ENCODE assay signal across 10 cellular contexts in the genomic region with DNA sequence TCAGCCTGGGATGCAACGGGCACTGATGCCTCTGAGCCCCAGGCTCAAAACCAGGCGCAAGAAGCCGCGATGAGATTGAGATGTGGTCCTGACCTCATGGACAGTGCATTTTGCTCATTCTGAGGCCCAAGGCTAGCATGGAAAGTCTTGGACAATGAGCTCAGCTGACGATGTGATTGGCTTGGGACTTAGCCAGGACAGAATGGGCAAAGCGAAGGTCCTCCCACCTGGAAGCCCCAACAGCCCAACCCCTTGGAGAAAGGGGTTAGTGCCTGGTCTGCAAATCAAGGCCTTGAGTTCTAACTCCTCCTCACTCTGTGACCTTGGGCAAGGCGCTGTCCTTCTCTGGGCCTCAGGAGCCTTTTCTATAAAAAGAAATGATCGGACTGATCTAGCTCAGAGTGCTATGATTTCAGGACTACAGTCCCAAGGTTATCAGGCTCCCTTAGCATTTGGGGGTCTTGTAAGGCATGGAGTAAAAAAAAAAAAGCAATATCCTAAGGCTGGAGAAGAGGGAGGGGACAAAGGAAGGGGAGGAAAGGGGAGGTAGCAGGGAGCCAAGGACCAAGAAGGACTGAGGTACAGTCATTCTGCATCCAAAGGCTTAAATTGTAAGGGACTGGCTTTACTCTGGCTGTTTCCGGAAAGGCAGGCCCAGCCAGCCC. TPM values are rescaled to one million over a fixed set of nuclear protein-coding genes. Genes with fewer than 3 reads are reported as not detected.
DNase-seq lines count a peak whose midpoint lies in the region; ATAC-seq, FAIRE-seq and TF ChIP-seq lines count a peak whose summit lies in the region.
"Had no signal": no experiment of that assay in that cellular context is flagged by ENCODE, and none has a peak within 500 bp of the region (broad histone marks: within the 10 kb centered on the region; RNA-seq: fewer than 3 reads in every experiment).

No MANE protein-coding gene starts in this region.

- peaks cover 12 to 30% of the 10 kb centered on the region in 2 experiments for H3K36me3 ChIP-seq in GM12878 (ENCODE audit: control insufficient read depth in 2 of 2, insufficient read depth in 2 of 2, low read length in 1 of 2)
- peaks cover 4 to 14% of the 10 kb centered on the region in 2 donors for H3K36me3 ChIP-seq in muscle layer of duodenum (ENCODE audit: control insufficient read depth in 1 of 2, insufficient read depth in 2 of 2, low read length in 2 of 2)

- no peak for TF ChIP-seq EP300 in GM12878 (IDR thresholded peaks at IDR 0.05; ENCODE audit: borderline replicate concordance in 1 of 2, control insufficient read depth in 1 of 2, low read depth in 2 of 2, low read length in 2 of 2)

- H2AFZ ChIP-seq in GM12878 (ENCODE audit: control insufficient read depth, low read depth, low read length): peak overlapping the region; percentile 8; the same call in 1 of the 2 replicates

- no peak for DNase-seq in right cardiac atrium
- no peak for DNase-seq in left ventricle myocardium superior
- no peak for DNase-seq in GM12878 (ENCODE audit: low read depth, low spot score)
- no peak for DNase-seq in NCI-H2081 (lab: John Stamatoyannopoulos, UW)
- no peak for DNase-seq in T1000 (lab: John Stamatoyannopoulos, UW)
- no peak for DNase-seq in cerebellum (ENCODE audit: low spot score)
- DNase-seq in stimulated activated CD4-positive, alpha-beta T cell treated with anti-CD3 and anti-CD28 coated beads, Interleukin-1b, Interleukin-23, amount 100 ng/mL, for 48 hours: no peak
- DNase-seq: NCI-H2029 treated with DMSO at 0.1 percent for 48 hours had no signal

- H3K27ac ChIP-seq in right cardiac atrium (ENCODE audit: low read length): peak overlapping the region; percentile 97
- H3K27ac ChIP-seq in GM12878 (ENCODE audit: control insufficient read depth, insufficient read depth): peak overlapping the region; percentile 97
- H3K27ac ChIP-seq in muscle layer of duodenum (ENCODE audit: low read length): peak overlapping the region; percentile 77

- CTCF ChIA-PET in GM12878 (lab: Yijun Ruan, JAX): interaction anchor here (1.4 to 2.6 kb wide), 3 partner anchors 33 to 59 kb away, joined by 3 to 15 read pairs (median 7); no protein-coding TSS in a partner anchor

- no TSS peak for BruUV-seq in GM12878 (replicated peaks; lab: Mats Ljungman, UMichigan)

- ATAC-seq in right cardiac atrium: no peak
- no peak for ATAC-seq in left ventricle myocardium superior
- ATAC-seq in GM12878: no peak

- H3K79me2 ChIP-seq in GM12878 (ENCODE audit: control insufficient read depth, insufficient read depth, low read length): peaks cover 71% of the 10 kb centered on the region

- H3K4me3 ChIP-seq in right cardiac atrium (ENCODE audit: low read length) (no peak overlapping the region), GM12878 (peak overlapping the region; percentile 88), muscle layer of duodenum (ENCODE audit: low read depth in 1 of 2, low read length in 2 of 2) (no peak overlapping the region)

- H3K9me3 ChIP-seq in right cardiac atrium (ENCODE audit: control insufficient read depth, low read length) (no peaks in the 10 kb centered on the region), GM12878 (replicated peaks; ENCODE audit: control insufficient read depth, insufficient read depth, low read length) (no peaks in the 10 kb centered on the region), muscle layer of duodenum (ENCODE audit: control insufficient read depth in 1 of 2, low read length in 2 of 2) (no peaks in the 10 kb centered on the region)

- intact Hi-C loops in right cardiac atrium (cut with DNase I): no loop called here
- intact Hi-C loops in left ventricle myocardium superior (cut with micrococcal nuclease): no loop called here
- intact Hi-C loops in GM12878 (cut with micrococcal nuclease; ENCODE audit: unreplicated experiment): no loop called here

- H3K27me3 ChIP-seq in right cardiac atrium (ENCODE audit: control insufficient read depth, insufficient read depth): no peaks in the 10 kb centered on the region
- no peaks in the 10 kb centered on the region for H3K27me3 ChIP-seq in GM12878 (replicated peaks in 1 of 2; ENCODE audit: control insufficient read depth in 2 of 2, insufficient read depth in 2 of 2, low read length in 1 of 2)
- no peaks in the 10 kb centered on the region for H3K27me3 ChIP-seq in muscle layer of duodenum (ENCODE audit: low read depth, low read length)

- H3K9ac ChIP-seq in GM12878 (ENCODE audit: control insufficient read depth, insufficient read depth, low read length): peak overlapping the region; percentile 94

- RAD21 ChIA-PET in GM12878 (lab: Charles Lee; ENCODE audit: unreplicated experiment): interaction anchor here (1.6 to 3.3 kb wide), 3 partner anchors 17 to 79 kb away, joined by 6 to 21 read pairs (median 14); no protein-coding TSS in a partner anchor

- in situ Hi-C loops in GM12878 (cut with MboI): no loop called here

- H3K4me2 ChIP-seq in GM12878 (ENCODE audit: control insufficient read depth, insufficient read depth): peak overlapping the region; percentile 99

- TF ChIP-seq CTCF in GM12878 (IDR thresholded peaks at IDR 0.05 in 2 of 3, conservative IDR thresholded peaks at IDR 0.05 in 1 of 3; ENCODE audit: control insufficient read depth in 2 of 3, extremely low read depth in 1 of 3, insufficient read depth in 1 of 3, low read depth in 3 of 3, low read length in 3 of 3): no peak

- 73% methylated on average over 9 of the region's 9 CpGs for WGBS in right cardiac atrium
- WGBS in GM12878 (ENCODE audit: insufficient coverage, insufficient replicate concordance, low lambda C conversion rate, missing lambda C conversion rate): 59% methylated on average over 9 of the region's 9 CpGs

- no peak for TF ChIP-seq POLR2A in GM12878 (IDR thresholded peaks at IDR 0.05; ENCODE audit: low read depth, low read length)

- TF ChIP-seq RAD21 in GM12878 (IDR thresholded peaks at IDR 0.05; ENCODE audit: insufficient read depth, low read depth, low read length): no peak

- POLR2A ChIA-PET in GM12878 (lab: Charles Lee): interaction anchor here (0.6 to 3.3 kb wide), 5 partner anchors 8 to 969 kb away, joined by 3 to 22 read pairs (median 7); a partner anchor contains a TSS

- H4K20me1 ChIP-seq in GM12878 (ENCODE audit: control insufficient read depth, insufficient read depth): peaks cover 3% of the 10 kb centered on the region; the same call in 1 of the 2 replicates

- FAIRE-seq in GM12878 (lab: Jason Lieb, UNC): no peak

- H3K4me1 ChIP-seq in right cardiac atrium (ENCODE audit: control insufficient read depth, insufficient read depth, low read length) (peaks cover 32% of the 10 kb centered on the region), GM12878 (ENCODE audit: control insufficient read depth, insufficient read depth, low read length) (peaks cover 39% of the 10 kb centered on the region), muscle layer of duodenum (ENCODE audit: control insufficient read depth in 1 of 2, insufficient read depth in 2 of 2, low read length in 2 of 2) (peaks cover 8 to 21% of the 10 kb centered on the region in 2 donors)

- SMC1A ChIA-PET in GM12878 (lab: Charles Lee; ENCODE audit: uncharacterized antibody, unreplicated experiment): interaction anchor here (0.6 kb wide), 1 partner anchor 61 kb away, joined by 3 read pairs; no protein-coding TSS in a partner anchor

RNA-seq across cellular contexts. Expression of a gene that starts 2.7 kb away (rescaled TPM):
- total RNA-seq in right cardiac atrium (10 to 100 TPM; 24.1 to 37.0 (median 30.7) TPM), left ventricle myocardium superior (20.6 TPM), GM12878 (2014; rRNA removed) (104 and 112 TPM in 2 replicates), GM12878 (2014; rRNA removed; fragmentation: Illumina TruSeq; extraction: Trizol) (79.7 and 80.2 TPM in 2 replicates), GM12878 (2021) (147 and 158 TPM in 2 replicates), cerebellum (11.1 TPM)
- polyA plus RNA-seq in right cardiac atrium (20.7 TPM), GM12878 (2011; rRNA removed) (129 and 237 TPM in 2 replicates), GM12878 (2014; fragmentation: Illumina TruSeq; extraction: Trizol) (153 and 168 TPM in 2 replicates), GM12878 (2014; fragmentation: Nextera tagmentation; extraction: Ambion mirVana) (10 to 100 TPM; 37.5 to 79.9 TPM), GM12878 (2014; rRNA removed) (107 and 111 TPM in 2 replicates), GM12878 (2016; fragmentation: Nextera tagmentation; extraction: Ambion mirVana) (100 to 1,000 TPM; 189 to 200 TPM)
- 332 and 410 TPM in 2 replicates for total RNA-seq in GM12878 (2013; cell fraction: nucleolus; rRNA removed)
- 77.0 TPM for polyA plus RNA-seq in GM12878 (2011; ENCODE audit: low read depth)
- polyA plus RNA-seq in GM12878 (2011; cell fraction: cytosol; rRNA removed): 362 and 451 TPM in 2 replicates
- polyA plus RNA-seq in GM12878 (2011; cell fraction: nucleus; rRNA removed): 282 and 405 TPM in 2 replicates
- polyA plus RNA-seq in GM12878 (2012): 84.4 and 111 TPM in 2 replicates
- 286 and 303 TPM in 2 replicates for polyA minus RNA-seq in GM12878 (2011; rRNA and poly(A)+ RNA removed)
- polyA minus RNA-seq in GM12878 (2011; cell fraction: cytosol; rRNA and poly(A)+ RNA removed): 73.4 and 78.4 TPM in 2 replicates
- 142 and 145 TPM in 2 replicates for polyA minus RNA-seq in GM12878 (2011; cell fraction: nucleus; rRNA and poly(A)+ RNA removed)

RNA-seq across cellular contexts. Expression of a gene that starts 33.8 kb away (rescaled TPM):
- total RNA-seq in right cardiac atrium (under 1 TPM in 1 of 4 donors, not detected in 3; 0.23 TPM), left ventricle myocardium superior (not detected), GM12878 (2014; rRNA removed) (0.68 TPM in 1 of 2 replicates, not detected in the other), GM12878 (2014; rRNA removed; fragmentation: Illumina TruSeq; extraction: Trizol) (0.41 TPM in 1 of 2 replicates, not detected in the other), GM12878 (2021) (1.7 and 2.0 TPM in 2 replicates), cerebellum (0.36 TPM)
- polyA plus RNA-seq in right cardiac atrium (0.16 TPM), GM12878 (2011; rRNA removed) (0.23 and 0.43 TPM in 2 replicates), GM12878 (2014; fragmentation: Illumina TruSeq; extraction: Trizol) (0.10 TPM in 1 of 2 replicates, not detected in the other), GM12878 (2014; fragmentation: Nextera tagmentation; extraction: Ambion mirVana) (1 to 10 TPM in 1 of 2 experiments, under 1 TPM in 1; 0.88 to 1.0 TPM), GM12878 (2014; rRNA removed) (0.25 and 0.40 TPM in 2 replicates), GM12878 (2016; fragmentation: Nextera tagmentation; extraction: Ambion mirVana) (under 1 TPM in 1 of 2 experiments, not detected in 1; 0.19 TPM)
- total RNA-seq in GM12878 (2013; cell fraction: nucleolus; rRNA removed): 1.2 and 1.3 TPM in 2 replicates
- 1.2 TPM for polyA plus RNA-seq in GM12878 (2011; ENCODE audit: low read depth)
- polyA plus RNA-seq in GM12878 (2011; cell fraction: cytosol; rRNA removed): 0.87 and 1.3 TPM in 2 replicates
- polyA plus RNA-seq in GM12878 (2011; cell fraction: nucleus; rRNA removed): 7.3 and 7.5 TPM in 2 replicates
- polyA plus RNA-seq in GM12878 (2012): 1.3 and 1.7 TPM in 2 replicates
- 0.72 and 1.2 TPM in 2 replicates for polyA minus RNA-seq in GM12878 (2011; rRNA and poly(A)+ RNA removed)
- polyA minus RNA-seq in GM12878 (2011; cell fraction: cytosol; rRNA and poly(A)+ RNA removed): not detected in 2 replicates
- polyA minus RNA-seq in GM12878 (2011; cell fraction: nucleus; rRNA and poly(A)+ RNA removed): 0.36 and 1.1 TPM in 2 replicates
- total RNA-seq: lung microvascular endothelial cell had no signal

RNA-seq across cellular contexts. Expression of a gene that starts 36.1 kb away (rescaled TPM):
- 1 to 10 TPM in 1 of 4 donors, under 1 TPM in 3; 0.65 to 1.4 (median 0.79) TPM for total RNA-seq in right cardiac atrium
- polyA plus RNA-seq in right cardiac atrium: 0.97 TPM
- 1.0 TPM for total RNA-seq in left ventricle myocardium superior
- not detected in 2 replicates for total RNA-seq in GM12878 (2013; cell fraction: nucleolus; rRNA removed)
- total RNA-seq in GM12878 (2014; rRNA removed): 0.33 and 0.34 TPM in 2 replicates
- total RNA-seq in GM12878 (2014; rRNA removed; fragmentation: Illumina TruSeq; extraction: Trizol): not detected in 2 replicates
- 1.0 and 1.1 TPM in 2 replicates for total RNA-seq in GM12878 (2021)
- polyA plus RNA-seq in GM12878 (2011; ENCODE audit: low read depth): not detected
- polyA plus RNA-seq in GM12878 (2011; rRNA removed): not detected in 2 replicates
- polyA plus RNA-seq in GM12878 (2011; cell fraction: cytosol; rRNA removed): 0.03 and 0.09 TPM in 2 replicates
- polyA plus RNA-seq in GM12878 (2011; cell fraction: nucleus; rRNA removed): 0.22 and 0.39 TPM in 2 replicates
- polyA plus RNA-seq in GM12878 (2012): 0.08 and 0.11 TPM in 2 replicates
- not detected in 2 replicates for polyA plus RNA-seq in GM12878 (2014; fragmentation: Illumina TruSeq; extraction: Trizol)
- under 1 TPM in 1 of 2 experiments, not detected in 1; 0.14 TPM for polyA plus RNA-seq in GM12878 (2014; fragmentation: Nextera tagmentation; extraction: Ambion mirVana)
- 0.58 and 0.88 TPM in 2 replicates for polyA plus RNA-seq in GM12878 (2014; rRNA removed)
- under 1 TPM; 0.48 to 0.55 TPM for polyA plus RNA-seq in GM12878 (2016; fragmentation: Nextera tagmentation; extraction: Ambion mirVana)
- not detected in 2 replicates for polyA minus RNA-seq in GM12878 (2011; rRNA and poly(A)+ RNA removed)
- not detected in 2 replicates for polyA minus RNA-seq in GM12878 (2011; cell fraction: cytosol; rRNA and poly(A)+ RNA removed)
- polyA minus RNA-seq in GM12878 (2011; cell fraction: nucleus; rRNA and poly(A)+ RNA removed): 0.36 and 0.38 TPM in 2 replicates
- 1.2 TPM for total RNA-seq in cerebellum

RNA-seq across cellular contexts. Expression of a gene that starts 43.3 kb away (rescaled TPM):
- total RNA-seq in right cardiac atrium: not detected
- polyA plus RNA-seq in right cardiac atrium: not detected
- total RNA-seq in left ventricle myocardium superior: not detected
- not detected in 2 replicates for total RNA-seq in GM12878 (2013; cell fraction: nucleolus; rRNA removed)
- not detected in 2 replicates for total RNA-seq in GM12878 (2014; rRNA removed)
- total RNA-seq in GM12878 (2014; rRNA removed; fragmentation: Illumina TruSeq; extraction: Trizol): not detected in 2 replicates
- total RNA-seq in GM12878 (2021): not detected in 2 replicates
- polyA plus RNA-seq in GM12878 (2011; ENCODE audit: low read depth): not detected
- not detected in 2 replicates for polyA plus RNA-seq in GM12878 (2011; rRNA removed)
- not detected in 2 replicates for polyA plus RNA-seq in GM12878 (2011; cell fraction: cytosol; rRNA removed)
- polyA plus RNA-seq in GM12878 (2011; cell fraction: nucleus; rRNA removed): not detected in 2 replicates
- polyA plus RNA-seq in GM12878 (2012): not detected in 2 replicates
- polyA plus RNA-seq in GM12878 (2014; fragmentation: Illumina TruSeq; extraction: Trizol): not detected in 2 replicates
- not detected for polyA plus RNA-seq in GM12878 (2014; fragmentation: Nextera tagmentation; extraction: Ambion mirVana)
- not detected in 2 replicates for polyA plus RNA-seq in GM12878 (2014; rRNA removed)
- polyA plus RNA-seq in GM12878 (2016; fragmentation: Nextera tagmentation; extraction: Ambion mirVana): not detected
- polyA minus RNA-seq in GM12878 (2011; rRNA and poly(A)+ RNA removed): not detected in 2 replicates
- polyA minus RNA-seq in GM12878 (2011; cell fraction: cytosol; rRNA and poly(A)+ RNA removed): not detected in 2 replicates
- not detected in 2 replicates for polyA minus RNA-seq in GM12878 (2011; cell fraction: nucleus; rRNA and poly(A)+ RNA removed)
- total RNA-seq in cerebellum: not detected
- total RNA-seq: lung microvascular endothelial cell had no signal
